ENCODE assay signal across 15 cellular contexts in the genomic region with DNA sequence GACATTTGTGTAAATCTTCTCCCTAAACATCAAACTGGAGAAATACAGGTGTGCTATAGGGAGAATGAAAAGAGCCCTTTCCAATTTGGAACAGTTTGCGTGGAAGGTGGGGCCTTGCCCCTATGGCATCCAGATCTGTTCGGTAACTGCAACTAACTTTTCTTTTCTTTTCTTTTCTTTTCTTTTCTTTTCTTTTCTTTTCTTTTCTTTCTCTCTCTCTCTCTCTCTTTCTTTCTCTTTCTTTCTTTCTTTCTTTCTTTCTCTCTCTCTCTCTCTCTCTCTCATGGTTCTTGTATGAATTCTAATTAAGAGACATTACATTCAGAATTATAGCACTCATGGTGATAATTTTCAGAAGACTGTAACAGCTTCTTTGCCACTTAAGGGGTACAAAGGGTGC.
DNase-seq lines count a peak whose midpoint lies in the region; ATAC-seq and TF ChIP-seq lines count a peak whose summit lies in the region.
"Had no signal": no experiment of that assay in that cellular context is flagged by ENCODE, and none has a peak within 500 bp of the region (broad histone marks: within the 10 kb centered on the region; RNA-seq: fewer than 3 reads in every experiment).

No MANE protein-coding gene starts in this region.

- no peak for DNase-seq in activated CD4-positive, alpha-beta T cell treated with anti-CD3 and anti-CD28 coated beads, Interleukin-2, amount 10 ng/mL, durations not matched to agents 24 days and 14 days
- DNase-seq in activated CD4-positive, alpha-beta T cell treated with anti-CD3 and anti-CD28 coated beads, Interleukin-2, amount 50 U/mL, for 48 hours: no peak
- DNase-seq in body of pancreas (no peak), NCI-H1417 (lab: John Stamatoyannopoulos, UW) (no peak), NCI-H2081 (lab: John Stamatoyannopoulos, UW) (no peak), prostate gland (ENCODE audit: low spot score) (no peak)
- DNase-seq: 8988T; CD8-positive, alpha-beta memory T cell; DMS79; NCI-H1417 treated with DMSO at 0.1 percent for 48 hours; NCI-H2029; NCI-H748 treated with DMSO at 0.1 percent for 48 hours; PC-9 had no signal

- H3K4me3 ChIP-seq in HEK293 (ENCODE audit: low read depth, low read length) (no peak overlapping the region), body of pancreas (no peak overlapping the region), prostate gland (no peak overlapping the region)
- H3K4me3 ChIP-seq: PC-9 had no signal

- H3K27ac Mint-ChIP-seq in activated CD4-positive, alpha-beta T cell treated with anti-CD3 and anti-CD28 coated beads, Interleukin-2, amount 10 ng/mL, durations not matched to agents 24 days and 14 days: no peak overlapping the region
- peak overlapping the region; percentile 58 for H3K27ac Mint-ChIP-seq in stimulated activated memory B cell treated with anti-CD40 and anti-IgM and Interleukin-4, amounts not matched to agents 10 μg/mL and 1 μg/mL and 100 μg/mL, for 72 hours

- H3K36me3 ChIP-seq in HEK293 (ENCODE audit: control insufficient read depth in 2 of 2, insufficient read depth in 1 of 2, low read length in 2 of 2) (no peaks in the 10 kb centered on the region), body of pancreas (replicated peaks in 1 of 2; ENCODE audit: insufficient read depth in 1 of 2, low read depth in 2 of 2) (no peaks in the 10 kb centered on the region), prostate gland (no peaks in the 10 kb centered on the region)

- peaks cover 12% of the 10 kb centered on the region for H3K36me3 Mint-ChIP-seq in activated CD4-positive, alpha-beta T cell treated with anti-CD3 and anti-CD28 coated beads, Interleukin-2, amount 10 ng/mL, durations not matched to agents 24 days and 14 days (ENCODE audit: low read depth)
- no peaks in the 10 kb centered on the region for H3K36me3 Mint-ChIP-seq in stimulated activated memory B cell treated with anti-CD40 and anti-IgM and Interleukin-4, amounts not matched to agents 10 μg/mL and 1 μg/mL and 100 μg/mL, for 72 hours
- H3K36me3 Mint-ChIP-seq: CD8-positive, alpha-beta memory T cell had no signal

- intact Hi-C loops in activated CD4-positive, alpha-beta T cell treated with anti-CD3 and anti-CD28 coated beads, Interleukin-2, amount 10 ng/mL, durations not matched to agents 24 days and 14 days (cut with micrococcal nuclease): loop anchor here (2.0 to 5.0 kb wide), 2 partner anchors 41 to 55 kb away; no protein-coding TSS in a partner anchor
- intact Hi-C loops in body of pancreas (cut with DNase I): no loop called here
- intact Hi-C loops in prostate gland (cut with DNase I): no loop called here

- POLR2A ChIA-PET in HEK293 (lab: Yijun Ruan, JAX): interaction anchor here (0.8 kb wide), 1 partner anchor 9 kb away, joined by 3 read pairs; no protein-coding TSS in a partner anchor

- TF ChIP-seq POLR2A in body of pancreas (IDR thresholded peaks at IDR 0.05): no peak
- no peak for TF ChIP-seq POLR2A in prostate gland (IDR thresholded peaks at IDR 0.05)

- H3K4me1 Mint-ChIP-seq in activated CD4-positive, alpha-beta T cell treated with anti-CD3 and anti-CD28 coated beads, Interleukin-2, amount 10 ng/mL, durations not matched to agents 24 days and 14 days: peaks cover 78% of the 10 kb centered on the region
- H3K4me1 Mint-ChIP-seq in stimulated activated memory B cell treated with anti-CD40 and anti-IgM and Interleukin-4, amounts not matched to agents 10 μg/mL and 1 μg/mL and 100 μg/mL, for 72 hours: peaks cover 45% of the 10 kb centered on the region

- H3K4me1 ChIP-seq in HEK293 (ENCODE audit: control insufficient read depth, insufficient read depth, low read length): peaks cover 18% of the 10 kb centered on the region
- peaks cover 92% of the 10 kb centered on the region for H3K4me1 ChIP-seq in body of pancreas
- no peaks in the 10 kb centered on the region for H3K4me1 ChIP-seq in prostate gland (replicated peaks)

- CTCF ChIA-PET in HEK293 (lab: Yijun Ruan, JAX): interaction anchor here (0.7 to 1.2 kb wide), 2 partner anchors 8 to 320 kb away, joined by 3 to 10 read pairs; no protein-coding TSS in a partner anchor

- no peaks in the 10 kb centered on the region for H3K9me3 ChIP-seq in HEK293 (ENCODE audit: control insufficient read depth, insufficient read depth, low read depth, low read length)
- H3K9me3 ChIP-seq in body of pancreas: no peaks in the 10 kb centered on the region
- H3K9me3 ChIP-seq in prostate gland: no peaks in the 10 kb centered on the region

- no peak for ATAC-seq in body of pancreas
- no peak for ATAC-seq in stimulated activated memory B cell treated with anti-CD40 and anti-IgM and Interleukin-4, amounts not matched to agents 10 μg/mL and 1 μg/mL and 100 μg/mL, for 72 hours

- H3K27me3 Mint-ChIP-seq in activated CD4-positive, alpha-beta T cell treated with anti-CD3 and anti-CD28 coated beads, Interleukin-2, amount 10 ng/mL, durations not matched to agents 24 days and 14 days: no peaks in the 10 kb centered on the region
- H3K27me3 Mint-ChIP-seq in stimulated activated memory B cell treated with anti-CD40 and anti-IgM and Interleukin-4, amounts not matched to agents 10 μg/mL and 1 μg/mL and 100 μg/mL, for 72 hours: no peaks in the 10 kb centered on the region

- peak overlapping the region; percentile 76 for H3K4me3 Mint-ChIP-seq in activated CD4-positive, alpha-beta T cell treated with anti-CD3 and anti-CD28 coated beads, Interleukin-2, amount 10 ng/mL, durations not matched to agents 24 days and 14 days
- H3K4me3 Mint-ChIP-seq in stimulated activated memory B cell treated with anti-CD40 and anti-IgM and Interleukin-4, amounts not matched to agents 10 μg/mL and 1 μg/mL and 100 μg/mL, for 72 hours: no peak overlapping the region

- WGBS in body of pancreas, 2 donors: 72 to 76% methylated on average over 2 of the region's 2 CpGs
- WGBS in prostate gland: 98% methylated on average over 2 of the region's 2 CpGs

- no peaks in the 10 kb centered on the region for H3K9me3 Mint-ChIP-seq in activated CD4-positive, alpha-beta T cell treated with anti-CD3 and anti-CD28 coated beads, Interleukin-2, amount 10 ng/mL, durations not matched to agents 24 days and 14 days
- no peaks in the 10 kb centered on the region for H3K9me3 Mint-ChIP-seq in stimulated activated memory B cell treated with anti-CD40 and anti-IgM and Interleukin-4, amounts not matched to agents 10 μg/mL and 1 μg/mL and 100 μg/mL, for 72 hours
- H3K9me3 Mint-ChIP-seq: CD8-positive, alpha-beta memory T cell had no signal

- TF ChIP-seq CTCF in HEK293 (tag by site-specific recombination; IDR thresholded peaks at IDR 0.05): no peak
- no peak for TF ChIP-seq CTCF in body of pancreas (IDR thresholded peaks at IDR 0.05)
- no peak for TF ChIP-seq CTCF in prostate gland (IDR thresholded peaks at IDR 0.05)

- H3K27me3 ChIP-seq in body of pancreas: no peaks in the 10 kb centered on the region
- H3K27me3 ChIP-seq in prostate gland (replicated peaks; ENCODE audit: insufficient read depth): no peaks in the 10 kb centered on the region

- no peak overlapping the region for H3K27ac ChIP-seq in HEK293 (ENCODE audit: extremely low read depth, low read depth, low read length)
- H3K27ac ChIP-seq in body of pancreas: peak overlapping the region; percentile 41 to 84 (median 72)
- no peak overlapping the region for H3K27ac ChIP-seq in prostate gland
- H3K27ac ChIP-seq: PC-9 had no signal

TF ChIP-seq in HEK293, 187 proteins besides CTCF, POLR2A, EP300 and RAD21:
- TF ChIP-seq ZNF366 (tag by site-specific recombination; conservative IDR thresholded peaks at IDR 0.05) (peak; percentile 79), ZNF248 (tag by site-specific recombination; IDR thresholded peaks at IDR 0.05) (no peak), PRDM1 (tag by site-specific recombination; IDR thresholded peaks at IDR 0.05) (peak; percentile 62; the same call in 1 of the 2 replicates), MEIS1 (CRISPR knock-in tag; IDR thresholded peaks at IDR 0.05; ENCODE audit: borderline replicate concordance) (no peak), ZNF558 (tag by site-specific recombination; IDR thresholded peaks at IDR 0.05) (no peak), ZNF184 (tag by site-specific recombination; IDR thresholded peaks at IDR 0.05) (no peak), ZNF121 (tag by site-specific recombination; IDR thresholded peaks at IDR 0.05) (no peak), GLIS1 (tag by site-specific recombination; IDR thresholded peaks at IDR 0.05) (no peak)
TF ChIP-seq in HEK293: peak in this region for 2.

Comparison
In these comparisons a context has a peak if more than half of its experiments do, and no peak if none do; other contexts are left out.
1. H3K27ac ChIP-seq: peak in body of pancreas (4 of 4); none in HEK293 (single experiment) and prostate gland (0 of 2).